1 cellular context compared by ENCODE assay signal in genomic region chr20:13784271-13784892, GRCh38.
TF ChIP-seq lines count a peak whose summit lies in the region.

No MANE protein-coding gene starts in this region.

TF ChIP-seq in HepG2, 621 proteins besides CTCF, POLR2A, EP300 and RAD21 (continued from another document and continues in another):
- TF ChIP-seq TRAFD1 (CRISPR knock-in tag; IDR thresholded peaks at IDR 0.05; ENCODE audit: borderline replicate concordance) (peak; percentile 96; the same call in 1 of the 2 replicates), NFAT5 (CRISPR knock-in tag; IDR thresholded peaks at IDR 0.05) (0 out of 2 replicates have a peak, but pooled peaks have one; percentile 70), KLF9 (CRISPR knock-in tag; IDR thresholded peaks at IDR 0.05; ENCODE audit: low read depth) (no peak), ATF6 (CRISPR knock-in tag; conservative IDR thresholded peaks at IDR 0.05) (no peak), SOX5 (CRISPR knock-in tag; IDR thresholded peaks at IDR 0.05; ENCODE audit: borderline replicate concordance) (no peak), ZMYM3 (CRISPR knock-in tag; IDR thresholded peaks at IDR 0.05) (no peak), IRF2 (CRISPR knock-in tag; IDR thresholded peaks at IDR 0.05) (no peak), SETDB1 (CRISPR knock-in tag; IDR thresholded peaks at IDR 0.05; ENCODE audit: borderline replicate concordance) (no peak), MXD4 (CRISPR knock-in tag; IDR thresholded peaks at IDR 0.05) (no peak), NR2F2 (IDR thresholded peaks at IDR 0.05; ENCODE audit: borderline replicate concordance, low read depth) (peak; percentile 62; the same call in 1 of the 2 replicates), PHB2 (IDR thresholded peaks at IDR 0.05; ENCODE audit: partially characterized antibody) (no peak), KDM4B (CRISPR knock-in tag; IDR thresholded peaks at IDR 0.05) (no peak), ONECUT2 (CRISPR knock-in tag; IDR thresholded peaks at IDR 0.05) (0 out of 2 replicates have a peak, but pooled peaks have one; percentile 55), MYPOP (CRISPR knock-in tag; IDR thresholded peaks at IDR 0.05) (no peak), HOXA7 (CRISPR knock-in tag; IDR thresholded peaks at IDR 0.05) (no peak), KMT2B (CRISPR knock-in tag; IDR thresholded peaks at IDR 0.05) (no peak), ISX (CRISPR knock-in tag; conservative IDR thresholded peaks at IDR 0.05) (no peak), NONO (IDR thresholded peaks at IDR 0.05) (no peak), NONO (CRISPR knock-in tag; conservative IDR thresholded peaks at IDR 0.05) (no peak), ZNF580 (CRISPR knock-in tag; IDR thresholded peaks at IDR 0.05; ENCODE audit: borderline replicate concordance, low read depth) (no peak), MAZ (IDR thresholded peaks at IDR 0.05; ENCODE audit: borderline replicate concordance, low read depth, low read length) (no peak), MAZ (CRISPR knock-in tag; IDR thresholded peaks at IDR 0.05; ENCODE audit: low read depth) (no peak), ZBTB21 (CRISPR knock-in tag; IDR thresholded peaks at IDR 0.05) (no peak), ZNF451 (CRISPR knock-in tag; IDR thresholded peaks at IDR 0.05) (no peak), MED8 (CRISPR knock-in tag; IDR thresholded peaks at IDR 0.05; ENCODE audit: insufficient replicate concordance) (no peak), FOXC1 (CRISPR knock-in tag; IDR thresholded peaks at IDR 0.05; ENCODE audit: borderline replicate concordance) (peak; percentile 67; the same call in 1 of the 2 replicates), ZNF234 (CRISPR knock-in tag; conservative IDR thresholded peaks at IDR 0.05) (0 out of 2 replicates have a peak, but pooled peaks have one; percentile 9), SP4 (CRISPR knock-in tag; IDR thresholded peaks at IDR 0.05) (peak; percentile 56; the same call in 1 of the 2 replicates), ZNF329 (CRISPR knock-in tag; IDR thresholded peaks at IDR 0.05; ENCODE audit: low read depth) (no peak), ZC3H4 (CRISPR knock-in tag; IDR thresholded peaks at IDR 0.05; ENCODE audit: borderline replicate concordance) (no peak), NFIB (CRISPR knock-in tag; IDR thresholded peaks at IDR 0.05; ENCODE audit: borderline replicate concordance) (no peak), ZNF557 (CRISPR knock-in tag; IDR thresholded peaks at IDR 0.05) (no peak), ETS1 (CRISPR knock-in tag; IDR thresholded peaks at IDR 0.05) (no peak), HMGXB4 (CRISPR knock-in tag; IDR thresholded peaks at IDR 0.05; ENCODE audit: borderline replicate concordance in 1 of 2, low read depth in 1 of 2) (no peak), RELA (CRISPR knock-in tag; IDR thresholded peaks at IDR 0.05) (no peak), LRRFIP1 (CRISPR knock-in tag; conservative IDR thresholded peaks at IDR 0.05) (no peak), USF2 (IDR thresholded peaks at IDR 0.05; ENCODE audit: low read depth, low read length) (no peak), USF2 (CRISPR knock-in tag; IDR thresholded peaks at IDR 0.05; ENCODE audit: borderline replicate concordance) (no peak; the same call in 1 of the 2 replicates), JUNB (CRISPR knock-in tag; IDR thresholded peaks at IDR 0.05; ENCODE audit: borderline replicate concordance) (no peak), ZNF773 (CRISPR knock-in tag; IDR thresholded peaks at IDR 0.05; ENCODE audit: borderline replicate concordance) (no peak), CC2D1A (CRISPR knock-in tag; IDR thresholded peaks at IDR 0.05) (peak; percentile 89; the same call in 1 of the 2 replicates), SMYD3 (CRISPR knock-in tag; IDR thresholded peaks at IDR 0.05) (peak; percentile 95), ZNF547 (CRISPR knock-in tag; IDR thresholded peaks at IDR 0.05) (no peak), NFYC (CRISPR knock-in tag; IDR thresholded peaks at IDR 0.05) (no peak), ZFP82 (CRISPR knock-in tag; IDR thresholded peaks at IDR 0.05; ENCODE audit: borderline replicate concordance) (peak; percentile 91; the same call in 1 of the 2 replicates), ZNF350 (CRISPR knock-in tag; IDR thresholded peaks at IDR 0.05; ENCODE audit: borderline replicate concordance, low read depth) (no peak), DPF2 (CRISPR knock-in tag; IDR thresholded peaks at IDR 0.05; ENCODE audit: borderline replicate concordance, low read depth) (no peak), MAF1 (CRISPR knock-in tag; IDR thresholded peaks at IDR 0.05; ENCODE audit: borderline replicate concordance) (no peak), MTA1 (CRISPR knock-in tag; IDR thresholded peaks at IDR 0.05; ENCODE audit: borderline replicate concordance) (no peak), ZNF703 (CRISPR knock-in tag; IDR thresholded peaks at IDR 0.05; ENCODE audit: borderline replicate concordance) (no peak; the same call in 1 of the 2 replicates)
